ENCODE assay signal across 25 cellular contexts in the genomic region with DNA sequence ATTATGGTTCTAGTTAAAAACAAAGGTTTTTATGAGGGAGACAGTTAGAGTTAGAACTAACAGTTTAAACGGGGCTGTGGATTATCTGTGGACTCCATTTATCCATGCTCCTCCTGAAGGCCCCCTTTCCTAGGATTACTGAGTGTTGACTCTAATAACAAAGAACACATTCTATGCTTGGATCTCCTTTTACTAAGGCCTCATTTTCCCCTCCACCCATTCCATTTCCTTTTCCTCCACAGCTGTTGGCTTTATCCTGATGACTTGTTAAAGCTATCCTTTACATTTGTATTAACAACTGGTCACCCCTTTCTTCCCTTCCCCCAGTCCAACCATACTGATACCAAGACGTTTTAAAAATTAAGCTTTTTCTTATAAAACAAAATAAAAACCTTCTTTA.
DNase-seq lines count a peak whose midpoint lies in the region; FAIRE-seq and TF ChIP-seq lines count a peak whose summit lies in the region.
"Had no signal": no experiment of that assay in that cellular context is flagged by ENCODE, and none has a peak within 500 bp of the region (broad histone marks: within the 10 kb centered on the region; RNA-seq: fewer than 3 reads in every experiment).

No MANE protein-coding gene starts in this region.

- no peak overlapping the region for H2BK120ac ChIP-seq in H1 (replicated peaks; ENCODE audit: low read depth, low read length)

- H3K9me3 Mint-ChIP-seq in mesothelial cell of epicardium (no peaks in the 10 kb centered on the region), type B pancreatic cell (no peaks in the 10 kb centered on the region)
- H3K9me3 Mint-ChIP-seq: activated T-cell treated with anti-CD3 and anti-CD28 coated beads, Interleukin-2, amount 50 U/mL, for 4 hours; CD8-positive, alpha-beta T cell; endodermal cell had no signal

- no peak overlapping the region for H3K4ac ChIP-seq in H1 (replicated peaks; ENCODE audit: insufficient read length, low read depth, low read length)

- peaks cover 0 to 7% (median 1%) of the 10 kb centered on the region in 4 experiments; a peak in 3 of 8 replicates for H3K36me3 ChIP-seq in H1 (ENCODE audit: control insufficient read depth in 2 of 4, insufficient read depth in 4 of 4, low read length in 3 of 4)
- peaks cover 0 to 68% (median 24%) of the 10 kb centered on the region in 6 donors for H3K36me3 ChIP-seq in spleen
- H3K36me3 ChIP-seq: adrenal gland, colonic mucosa, ovary, Peyer's patch had no signal

- H3K4me1 ChIP-seq in H1 (replicated peaks in 1 of 4; ENCODE audit: control insufficient read depth in 3 of 4, insufficient read depth in 4 of 4, low read length in 3 of 4), result peaks cover 0 to 13% (median 4%) of the 10 kb centered on the region in 4 experiments; a peak in 3 of 7 replicates
- H3K4me1 ChIP-seq in spleen, result no peaks in the 10 kb centered on the region
- H3K4me1 ChIP-seq: adrenal gland, colonic mucosa, lower lobe of right lung, Peyer's patch, right atrium auricular region had no signal

- no peaks in the 10 kb centered on the region for H3K27me3 ChIP-seq in H1 (replicated peaks in 1 of 4; ENCODE audit: control insufficient read depth in 3 of 4, extremely low read depth in 1 of 4, insufficient read depth in 3 of 4, low read length in 3 of 4)
- H3K27me3 ChIP-seq in spleen (replicated peaks in 1 of 7), result no peaks in the 10 kb centered on the region
- H3K27me3 ChIP-seq: adrenal gland, colonic mucosa, ovary, Peyer's patch, right atrium auricular region had no signal

- H2BK15ac ChIP-seq in H1 (ENCODE audit: low read length), result no peak overlapping the region

- no peak overlapping the region for H2BK12ac ChIP-seq in H1 (ENCODE audit: low read depth, low read length)

- in situ Hi-C loops in ACHN (cut with HindIII; ENCODE audit: low pct_ligation_motif_present, low pct_unique_long_range_greater_than_20kb, low sequenced_read_pairs), result no loop called here

- DNase-seq in NCI-H69 (lab: John Stamatoyannopoulos, UW) (peak; percentile 1), H1 (ENCODE audit: low read depth in 1 of 2, low spot score in 2 of 2) (no peak), mesothelial cell of epicardium (ENCODE audit: low spot score in 2 of 2, unreplicated experiment in 2 of 2) (no peak), type B pancreatic cell (ENCODE audit: extremely low spot score, unreplicated experiment) (no peak), spleen (no peak), erythroblast (lab: John Stamatoyannopoulos, UW) (no peak), ACHN (no peak)
- DNase-seq: activated CD4-positive, alpha-beta T cell treated with anti-CD3 and anti-CD28 coated beads for 48 hours; activated naive CD4-positive, alpha-beta T cell; activated T-cell treated with anti-CD3 and anti-CD28 coated beads, Interleukin-2, amount 50 U/mL, for 4 hours; adrenal gland; CD8-positive, alpha-beta T cell; colonic mucosa; DMS53; endodermal cell; KG1; lower lobe of right lung; NCI-H1436; NCI-H510A; ovary; Peyer's patch; stimulated activated naive CD8-positive, alpha-beta T cell treated with anti-CD3 and anti-CD28 coated beads, Interleukin-15, Interleukin-2, amounts not matched to agents 100 U/mL and 50 U/mL, for 24 hours; T-helper 17 cell had no signal

- peak overlapping the region; percentile 42 for H3K56ac ChIP-seq in H1 (replicated peaks; ENCODE audit: insufficient read length, low read depth, low read length)

- no peak overlapping the region for H2BK5ac ChIP-seq in H1 (ENCODE audit: low read depth, low read length)

- H3K4me3 ChIP-seq in H1 (ENCODE audit: extremely low read depth in 1 of 4, insufficient read depth in 2 of 4, low read depth in 3 of 4, low read length in 4 of 4), result peak overlapping the region in 1 of 4 experiments; percentile 12; a peak in 1 of 8 replicates
- no peak overlapping the region for H3K4me3 ChIP-seq in spleen
- H3K4me3 ChIP-seq: adrenal gland, colonic mucosa, lower lobe of right lung, ovary, Peyer's patch, right atrium auricular region had no signal

- H3K36me3 Mint-ChIP-seq in mesothelial cell of epicardium (peaks cover 17% of the 10 kb centered on the region), type B pancreatic cell (peaks cover 9% of the 10 kb centered on the region)

- POLR2A ChIA-PET in H1 (lab: Charles Lee; ENCODE audit: partially characterized antibody), result no interaction called here

- H3K27ac ChIP-seq in H1 (ENCODE audit: low read depth, low read length), result no peak overlapping the region
- no peak overlapping the region for H3K27ac ChIP-seq in spleen
- H3K27ac ChIP-seq: adrenal gland, colonic mucosa, lower lobe of right lung, ovary, Peyer's patch, right atrium auricular region had no signal

- WGBS in H1 (ENCODE audit: extremely low coverage in 1 of 2, insufficient coverage in 1 of 2, insufficient read length in 1 of 2, insufficient replicate concordance in 2 of 2, low coverage in 1 of 2, low lambda C conversion rate in 2 of 2, missing lambda C conversion rate in 1 of 2), 2 experiments, result 30 to 100% methylated on average over 1 to 2 of the region's 2 CpGs
- WGBS in spleen, 5 donors, result 61 to 79% (median 77%) methylated on average over 2 of the region's 2 CpGs

- peak overlapping the region in 1 of 2 experiments; percentile 21; a peak in 1 of 4 replicates for H3K4me2 ChIP-seq in H1 (ENCODE audit: insufficient read depth in 1 of 2, low read depth in 2 of 2, low read length in 2 of 2)

- no peak overlapping the region for H3K14ac ChIP-seq in H1 (ENCODE audit: insufficient read length)

- H3K23me2 ChIP-seq in H1 (ENCODE audit: low read depth, low read length), result no peaks in the 10 kb centered on the region; the same call in 1 of the 2 replicates

- no peak for FAIRE-seq in H1 (lab: Jason Lieb, UNC)
- FAIRE-seq: G401.6 had no signal

- no peak for TF ChIP-seq POLR2A in H1 (IDR thresholded peaks at IDR 0.05; ENCODE audit: control extremely low read depth in 1 of 2, low read depth in 2 of 2, low read length in 2 of 2)
- no peak for TF ChIP-seq POLR2A in spleen (IDR thresholded peaks at IDR 0.05)
- no peak for TF ChIP-seq POLR2A in erythroblast (IDR thresholded peaks at IDR 0.05; ENCODE audit: low read length)

- H3K9ac ChIP-seq in H1 (replicated peaks in 1 of 4; ENCODE audit: extremely low read depth in 1 of 4, low read depth in 3 of 4, low read length in 3 of 4), result no peak overlapping the region

- H2AK5ac ChIP-seq in H1 (ENCODE audit: low read depth, low read length), result no peak overlapping the region

- no peaks in the 10 kb centered on the region for H4K20me1 ChIP-seq in H1 (replicated peaks in 1 of 2; ENCODE audit: control insufficient read depth in 1 of 2, insufficient read depth in 2 of 2, low read length in 2 of 2)

- peak overlapping the region; percentile 13 for H3K27ac Mint-ChIP-seq in mesothelial cell of epicardium
- H3K27ac Mint-ChIP-seq in type B pancreatic cell, result no peak overlapping the region
- H3K27ac Mint-ChIP-seq: CD8-positive, alpha-beta T cell; endodermal cell; T-helper 17 cell had no signal

- H4K5ac ChIP-seq in H1 (ENCODE audit: insufficient read length, low read depth, low read length), result peak overlapping the region; percentile 76

- H3K4me3 Mint-ChIP-seq in mesothelial cell of epicardium (no peak overlapping the region), type B pancreatic cell (peak overlapping the region; percentile 21)
- H3K4me3 Mint-ChIP-seq: activated T-cell treated with anti-CD3 and anti-CD28 coated beads, Interleukin-2, amount 50 U/mL, for 4 hours; CD8-positive, alpha-beta T cell; endodermal cell; T-helper 17 cell had no signal

- no peak overlapping the region for H4K8ac ChIP-seq in H1 (ENCODE audit: extremely low read depth, insufficient read depth, low read length)

- no peaks in the 10 kb centered on the region for H3K79me2 ChIP-seq in H1 (ENCODE audit: control insufficient read depth in 1 of 2, insufficient read depth in 2 of 2, low read length in 2 of 2)

- CTCF ChIA-PET in H1 (lab: Charles Lee; ENCODE audit: partially characterized antibody), result interaction anchor here (0.8 kb wide), 1 partner anchor 51 kb away, joined by 3 read pairs; no protein-coding TSS in a partner anchor

- no peak for TF ChIP-seq CTCF in H1 (IDR thresholded peaks at IDR 0.05; ENCODE audit: control extremely low read depth in 1 of 3, insufficient read depth in 1 of 3, low read depth in 1 of 3, low read length in 3 of 3)
- no peak for TF ChIP-seq CTCF in mesothelial cell of epicardium (IDR thresholded peaks at IDR 0.05; ENCODE audit: unreplicated experiment)
- TF ChIP-seq CTCF in type B pancreatic cell (conservative IDR thresholded peaks at IDR 0.05), result no peak
- no peak for TF ChIP-seq CTCF in spleen (IDR thresholded peaks at IDR 0.05 in 8 of 11, conservative IDR thresholded peaks at IDR 0.05 in 3 of 11)

- no peak overlapping the region for H4K91ac ChIP-seq in H1 (replicated peaks; ENCODE audit: insufficient read length, low read length)

- TF ChIP-seq RAD21 in H1 (IDR thresholded peaks at IDR 0.05 in 1 of 2, conservative IDR thresholded peaks at IDR 0.05 in 1 of 2; ENCODE audit: low read depth in 2 of 2, low read length in 2 of 2), result no peak

- TF ChIP-seq EP300 in H1 (IDR thresholded peaks at IDR 0.05; ENCODE audit: borderline replicate concordance in 1 of 2, low read depth in 2 of 2, low read length in 2 of 2), result no peak

- H2AFZ ChIP-seq in H1 (ENCODE audit: low read length), result no peak overlapping the region

- no peaks in the 10 kb centered on the region for H3K79me1 ChIP-seq in H1 (ENCODE audit: low read depth, low read length)

- no peaks in the 10 kb centered on the region for H3K27me3 Mint-ChIP-seq in mesothelial cell of epicardium (ENCODE audit: low read depth)
- H3K27me3 Mint-ChIP-seq in type B pancreatic cell, result no peaks in the 10 kb centered on the region
- H3K27me3 Mint-ChIP-seq: T-helper 17 cell had no signal

- H3K9me3 ChIP-seq in H1 (ENCODE audit: insufficient read depth in 2 of 2, low read depth in 1 of 2, low read length in 1 of 2), result no peaks in the 10 kb centered on the region
- H3K9me3 ChIP-seq in spleen, result no peaks in the 10 kb centered on the region
- H3K9me3 ChIP-seq: adrenal gland, colonic mucosa, lower lobe of right lung, ovary, Peyer's patch, right atrium auricular region had no signal

- H3K18ac ChIP-seq in H1 (ENCODE audit: extremely low read depth, low read length), result no peak overlapping the region

- no peak overlapping the region for H2BK20ac ChIP-seq in H1 (ENCODE audit: low read length)

- peaks cover 34% of the 10 kb centered on the region for H3K4me1 Mint-ChIP-seq in mesothelial cell of epicardium
- H3K4me1 Mint-ChIP-seq in type B pancreatic cell (ENCODE audit: unreplicated experiment), result peaks cover 35% of the 10 kb centered on the region
- H3K4me1 Mint-ChIP-seq: T-helper 17 cell had no signal

- H3K23ac ChIP-seq in H1 (ENCODE audit: insufficient read length), result no peak overlapping the region

- intact Hi-C loops in spleen (cut with DNase I; ENCODE audit: low total_unique reads), result no loop called here

TF ChIP-seq in H1, 55 proteins besides CTCF, POLR2A, EP300 and RAD21 (continues in another document):
- TF ChIP-seq HDAC2 (IDR thresholded peaks at IDR 0.05; ENCODE audit: borderline replicate concordance in 1 of 2, low read depth in 2 of 2, low read length in 2 of 2) (no peak), SP1 (IDR thresholded peaks at IDR 0.05; ENCODE audit: low read depth, low read length) (no peak), KDM4A (IDR thresholded peaks at IDR 0.05; ENCODE audit: low read depth, low read length, severe bottlenecking) (no peak)
